13 cellular contexts compared by ENCODE assay signal in the genomic region with DNA sequence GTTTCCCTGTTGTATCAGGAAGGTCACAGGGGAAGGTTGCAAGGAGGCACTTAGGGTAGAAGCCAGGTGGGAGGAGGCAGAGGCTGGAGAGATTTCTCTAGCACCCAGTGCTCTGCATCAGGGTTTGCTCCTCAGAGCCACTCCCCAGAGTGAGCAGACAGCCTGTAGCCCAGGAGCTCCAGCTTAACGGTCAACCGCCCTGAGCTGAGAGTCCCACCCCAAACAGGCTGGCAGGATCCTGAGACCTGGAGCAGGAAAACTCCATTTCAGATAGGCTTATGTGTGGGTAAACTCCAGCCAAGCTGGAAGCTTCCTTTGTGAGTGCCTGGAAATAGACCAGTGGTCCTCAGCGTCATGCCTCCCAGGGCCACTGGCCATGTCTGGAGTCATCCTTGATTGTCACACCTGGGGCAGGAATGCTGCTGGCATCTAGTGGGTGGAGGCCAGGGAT. TPM values are rescaled to one million over a fixed set of nuclear protein-coding genes. Genes with fewer than 3 reads are reported as not detected.
DNase-seq lines count a peak whose midpoint lies in the region; ATAC-seq and TF ChIP-seq lines count a peak whose summit lies in the region.
"Had no signal": no experiment of that assay in that cellular context is flagged by ENCODE, and none has a peak within 500 bp of the region (broad histone marks: within the 10 kb centered on the region; RNA-seq: fewer than 3 reads in every experiment).

No MANE protein-coding gene starts in this region.

- POLR2A ChIA-PET in naive thymus-derived CD4-positive, alpha-beta T cell (lab: Charles Lee), result no interaction called here

- H3K36me3 ChIP-seq in Peyer's patch (peaks cover 0 to 33% (median 0%) of the 10 kb centered on the region in 3 donors), endodermal cell (ENCODE audit: control insufficient read depth, insufficient read depth, low read length) (peaks cover 23% of the 10 kb centered on the region), left lung (peaks cover 0 to 54% of the 10 kb centered on the region in 2 donors)
- peaks cover 0 to 67% (median 0%) of the 10 kb centered on the region in 3 experiments for H3K36me3 ChIP-seq in naive thymus-derived CD4-positive, alpha-beta T cell (ENCODE audit: control insufficient read depth in 2 of 3, insufficient read depth in 3 of 3, low read length in 3 of 3)

- H3K4me1 Mint-ChIP-seq in endodermal cell, result peaks cover 33% of the 10 kb centered on the region
- H3K4me1 Mint-ChIP-seq in stimulated activated effector memory CD8-positive, alpha-beta T cell treated with anti-CD3 and anti-CD28 coated beads, Interleukin-12 subunit alpha, Interleukin-12 subunit beta, amount 100 ng/mL, for 72 hours, result peaks cover 32% of the 10 kb centered on the region
- peaks cover 10 to 25% (median 15%) of the 10 kb centered on the region in 7 donors for H3K4me1 Mint-ChIP-seq in naive thymus-derived CD4-positive, alpha-beta T cell

- no peak overlapping the region for H3K4me3 Mint-ChIP-seq in endodermal cell
- no peak overlapping the region for H3K4me3 Mint-ChIP-seq in stimulated activated effector memory CD8-positive, alpha-beta T cell treated with anti-CD3 and anti-CD28 coated beads, Interleukin-12 subunit alpha, Interleukin-12 subunit beta, amount 100 ng/mL, for 72 hours
- no peak overlapping the region for H3K4me3 Mint-ChIP-seq in naive thymus-derived CD4-positive, alpha-beta T cell
- H3K4me3 Mint-ChIP-seq: T-helper 1 cell treated with Interleukin-12 subunit alpha and Interleukin-12 subunit beta and Interleukin-4 antibody, amounts not matched to agents 30 μg/mL and 1 μg/mL, for 36 hours had no signal

- H3K27ac Mint-ChIP-seq in endodermal cell, result no peak overlapping the region
- H3K27ac Mint-ChIP-seq in stimulated activated effector memory CD8-positive, alpha-beta T cell treated with anti-CD3 and anti-CD28 coated beads, Interleukin-12 subunit alpha, Interleukin-12 subunit beta, amount 100 ng/mL, for 72 hours, result peak overlapping the region; percentile 29
- H3K27ac Mint-ChIP-seq in naive thymus-derived CD4-positive, alpha-beta T cell, result peak overlapping the region in 1 of 9 donors; percentile 53
- H3K27ac Mint-ChIP-seq: T-helper 1 cell treated with Interleukin-12 subunit alpha and Interleukin-12 subunit beta and Interleukin-4 antibody, amounts not matched to agents 30 μg/mL and 1 μg/mL, for 36 hours had no signal

- no peak for TF ChIP-seq POLR2A in Peyer's patch (IDR thresholded peaks at IDR 0.05)

- DNase-seq in Peyer's patch (peak in 2 of 3 donors; percentile 31 to 35), endodermal cell (no peak), left lung (peak in 1 of 2 donors; percentile 28), germinal center (ENCODE audit: low spot score) (no peak)
- DNase-seq in stimulated activated effector memory CD8-positive, alpha-beta T cell treated with anti-CD3 and anti-CD28 coated beads, Interleukin-12 subunit alpha, Interleukin-12 subunit beta, amount 100 ng/mL, for 72 hours (ENCODE audit: low spot score in 2 of 2), result no peak
- DNase-seq in naive thymus-derived CD4-positive, alpha-beta T cell, result no peak
- no peak for DNase-seq in stimulated activated CD4-positive, alpha-beta T cell treated with anti-CD3 and anti-CD28 coated beads, Interleukin-1b, Interleukin-23, amount 100 ng/mL, for 48 hours
- DNase-seq: activated gamma-delta T cell, NCI-H1436, SHP77 had no signal

- TF ChIP-seq CTCF in Peyer's patch (IDR thresholded peaks at IDR 0.05) (no peak), endodermal cell (conservative IDR thresholded peaks at IDR 0.05) (no peak), left lung (IDR thresholded peaks at IDR 0.05) (no peak)

- H3K27ac ChIP-seq in Peyer's patch, result peak overlapping the region in 2 of 4 donors; percentile 37 to 81
- no peak overlapping the region for H3K27ac ChIP-seq in endodermal cell (ENCODE audit: low read depth, low read length)
- H3K27ac ChIP-seq in left lung, result no peak overlapping the region
- no peak overlapping the region for H3K27ac ChIP-seq in naive thymus-derived CD4-positive, alpha-beta T cell (ENCODE audit: low read depth, low read length)

- peaks cover 21% of the 10 kb centered on the region for H3K36me3 Mint-ChIP-seq in endodermal cell (ENCODE audit: low read depth)
- H3K36me3 Mint-ChIP-seq in stimulated activated effector memory CD8-positive, alpha-beta T cell treated with anti-CD3 and anti-CD28 coated beads, Interleukin-12 subunit alpha, Interleukin-12 subunit beta, amount 100 ng/mL, for 72 hours, result peaks cover 50% of the 10 kb centered on the region
- H3K36me3 Mint-ChIP-seq in naive thymus-derived CD4-positive, alpha-beta T cell, result peaks cover 8 to 41% (median 11%) of the 10 kb centered on the region in 5 donors

- H3K9me3 ChIP-seq in Peyer's patch (no peaks in the 10 kb centered on the region), endodermal cell (ENCODE audit: control insufficient read depth, low read length) (no peaks in the 10 kb centered on the region), left lung (no peaks in the 10 kb centered on the region)
- no peaks in the 10 kb centered on the region for H3K9me3 ChIP-seq in naive thymus-derived CD4-positive, alpha-beta T cell (ENCODE audit: control insufficient read depth in 2 of 3, low read length in 3 of 3)
- H3K9me3 ChIP-seq: pancreas had no signal

- 90 to 100% methylated on average over 3 of the region's 3 CpGs for WGBS in endodermal cell (ENCODE audit: insufficient coverage in 1 of 2, insufficient read length in 1 of 2), 2 experiments

- CTCF ChIA-PET in naive thymus-derived CD4-positive, alpha-beta T cell (lab: Charles Lee), result no interaction called here

- H3K4me1 ChIP-seq in Peyer's patch (peaks cover 0 to 57% (median 2%) of the 10 kb centered on the region in 4 donors), endodermal cell (ENCODE audit: control insufficient read depth, insufficient read depth, low read length) (peaks cover 20% of the 10 kb centered on the region), left lung (peaks cover 34 to 51% of the 10 kb centered on the region in 2 donors)
- peaks cover 0 to 5% of the 10 kb centered on the region in 2 donors for H3K4me1 ChIP-seq in naive thymus-derived CD4-positive, alpha-beta T cell (ENCODE audit: control insufficient read depth in 2 of 2, insufficient read depth in 2 of 2, low read length in 2 of 2)

- intact Hi-C loops in left lung (cut with DNase I), result no loop called here
- intact Hi-C loops in naive thymus-derived CD4-positive, alpha-beta T cell (cut with micrococcal nuclease), result no loop called here

- H3K27me3 ChIP-seq in Peyer's patch, result no peaks in the 10 kb centered on the region
- H3K27me3 ChIP-seq in endodermal cell (ENCODE audit: control insufficient read depth, insufficient read depth, low read length, poor library complexity, severe bottlenecking), result no peaks in the 10 kb centered on the region
- no peaks in the 10 kb centered on the region for H3K27me3 ChIP-seq in left lung
- H3K27me3 ChIP-seq in naive thymus-derived CD4-positive, alpha-beta T cell (ENCODE audit: control insufficient read depth in 2 of 2, insufficient read depth in 2 of 2, low read length in 2 of 2), result no peaks in the 10 kb centered on the region
- H3K27me3 ChIP-seq: pancreas had no signal

- H3K27me3 Mint-ChIP-seq in endodermal cell (ENCODE audit: insufficient read depth), result no peaks in the 10 kb centered on the region
- H3K27me3 Mint-ChIP-seq in naive thymus-derived CD4-positive, alpha-beta T cell, result no peaks in the 10 kb centered on the region

- no peaks in the 10 kb centered on the region for H3K9me3 Mint-ChIP-seq in endodermal cell
- no peaks in the 10 kb centered on the region for H3K9me3 Mint-ChIP-seq in stimulated activated effector memory CD8-positive, alpha-beta T cell treated with anti-CD3 and anti-CD28 coated beads, Interleukin-12 subunit alpha, Interleukin-12 subunit beta, amount 100 ng/mL, for 72 hours
- H3K9me3 Mint-ChIP-seq in naive thymus-derived CD4-positive, alpha-beta T cell, result no peaks in the 10 kb centered on the region
- H3K9me3 Mint-ChIP-seq: T-helper 1 cell treated with Interleukin-12 subunit alpha and Interleukin-12 subunit beta and Interleukin-4 antibody, amounts not matched to agents 30 μg/mL and 1 μg/mL, for 36 hours had no signal

- H3K9ac ChIP-seq in endodermal cell (ENCODE audit: extremely low read depth, low read length, poor library complexity, severe bottlenecking), result no peak overlapping the region

- peak; percentile 32 for ATAC-seq in left lung
- no peak for ATAC-seq in stimulated activated effector memory CD8-positive, alpha-beta T cell treated with anti-CD3 and anti-CD28 coated beads, Interleukin-12 subunit alpha, Interleukin-12 subunit beta, amount 100 ng/mL, for 72 hours
- ATAC-seq in HG02610 (IDR thresholded peaks at IDR 0.05; ENCODE audit: unreplicated experiment), result no peak
- ATAC-seq in naive thymus-derived CD4-positive, alpha-beta T cell, result no peak

- H3K4me3 ChIP-seq in Peyer's patch, result no peak overlapping the region
- peak overlapping the region; percentile 61 for H3K4me3 ChIP-seq in endodermal cell (ENCODE audit: low read length)
- no peak overlapping the region for H3K4me3 ChIP-seq in left lung
- no peak overlapping the region for H3K4me3 ChIP-seq in naive thymus-derived CD4-positive, alpha-beta T cell (ENCODE audit: low read length)
- H3K4me3 ChIP-seq: pancreas had no signal

RNA-seq across cellular contexts. Expression of a gene that starts 37.9 kb away (rescaled TPM):
- total RNA-seq in Peyer's patch (100 to 1,000 TPM; 141 to 305 (median 291) TPM), endodermal cell (100 to 1,000 TPM; 154 to 155 TPM), left lung (100 to 1,000 TPM; 259 to 338 TPM)
- 126 TPM for polyA plus RNA-seq in endodermal cell (2013, experiment 1 of 2)
- polyA plus RNA-seq in endodermal cell (2013, experiment 2 of 2), result 112 TPM
- total RNA-seq in naive thymus-derived CD4-positive, alpha-beta T cell, result 100 to 1,000 TPM; 191 to 259 (median 199) TPM
- polyA plus RNA-seq in naive thymus-derived CD4-positive, alpha-beta T cell, result 10 to 100 TPM; 18.6 to 30.0 TPM

Comparison
In these comparisons a context has a peak if more than half of its experiments do, and no peak if none do; other contexts are left out.
1. DNase-seq: peak in Peyer's patch (2 of 3); none in endodermal cell (single experiment), stimulated activated effector memory CD8-positive, alpha-beta T cell treated with anti-CD3 and anti-CD28 coated beads, Interleukin-12 subunit alpha, Interleukin-12 subunit beta, amount 100 ng/mL, for 72 hours (0 of 2), germinal center (single experiment), naive thymus-derived CD4-positive, alpha-beta T cell (0 of 9) and stimulated activated CD4-positive, alpha-beta T cell treated with anti-CD3 and anti-CD28 coated beads, Interleukin-1b, Interleukin-23, amount 100 ng/mL, for 48 hours (single experiment).